8 cellular contexts compared by ENCODE assay signal in genomic region chr18:62982600-62983251, GRCh38.
A peak's percentile ranks its signal among the peaks of the same experiment; 100 is the strongest.
DNase-seq lines count a peak whose midpoint lies in the region; ATAC-seq, FAIRE-seq and TF ChIP-seq lines count a peak whose summit lies in the region.

No MANE protein-coding gene starts in this region.

- H2AFZ ChIP-seq in MM.1S (ENCODE audit: low read length) (no peak overlapping the region), K562 (ENCODE audit: low read depth, low read length) (no peak overlapping the region), smooth muscle cell (ENCODE audit: low read depth) (no peak overlapping the region)

- 40% methylated on average over 10 of the region's 11 CpGs for WGBS in K562 (ENCODE audit: insufficient coverage, low coverage, missing lambda C conversion rate)
- WGBS in smooth muscle cell (ENCODE audit: low lambda C conversion rate) = 56% methylated on average over 11 of the region's 11 CpGs

- H3K9me2 ChIP-seq in MM.1S (replicated peaks; ENCODE audit: insufficient read depth, low read length) = no peaks in the 10 kb centered on the region

- TF ChIP-seq CTCF in MM.1S (IDR thresholded peaks at IDR 0.05; ENCODE audit: low read length) (peak; percentile 81), K562 (IDR thresholded peaks at IDR 0.05 in 2 of 3, conservative IDR thresholded peaks at IDR 0.05 in 1 of 3; ENCODE audit: insufficient read depth in 2 of 3, low read depth in 1 of 3, low read length in 3 of 3) (peak; percentile 56 to 74 (median 73)), smooth muscle cell (IDR thresholded peaks at IDR 0.05; ENCODE audit: borderline replicate concordance, insufficient read depth, poor library complexity, severe bottlenecking) (peak; percentile 71)

- H4K20me1 ChIP-seq in MM.1S (ENCODE audit: insufficient read depth, low read length) (no peaks in the 10 kb centered on the region), K562 (replicated peaks; ENCODE audit: control insufficient read depth, insufficient read depth, low read length) (no peaks in the 10 kb centered on the region), smooth muscle cell (ENCODE audit: low read depth) (no peaks in the 10 kb centered on the region)

- POLR2A ChIA-PET in K562 (lab: Yijun Ruan, JAX) = interaction anchor here (0.5 to 0.8 kb wide), 3 partner anchors 27 to 1847 kb away, joined by 3 read pairs; no protein-coding TSS in a partner anchor

- TF ChIP-seq POLR2A in K562 (conservative IDR thresholded peaks at IDR 0.05) = no peak

- in situ Hi-C loops in K562 (cut with MboI) = loop anchor here (10.0 to 25.0 kb wide), 2 partner anchors 378 to 795 kb away; partner anchors contain the start of genes PIGN and RELCH

- no peak for TF ChIP-seq EP300 in K562 (IDR thresholded peaks at IDR 0.05; ENCODE audit: low read length)

- no peaks in the 10 kb centered on the region for H3F3A ChIP-seq in MM.1S (ENCODE audit: insufficient read depth, low read length)
- no peaks in the 10 kb centered on the region for H3F3A ChIP-seq in smooth muscle cell (ENCODE audit: low read depth)

- peak; percentile 84 for ATAC-seq in K562
- ATAC-seq in HG03039 (IDR thresholded peaks at IDR 0.05; ENCODE audit: unreplicated experiment) = no peak

- FAIRE-seq in K562 (lab: Jason Lieb, UNC) = peak; percentile 86

- CTCF ChIA-PET in K562 (lab: Yijun Ruan, JAX; ENCODE audit: low intra/inter-chr PET ratio) = interaction anchor here (0.6 to 2.7 kb wide), 3 partner anchors 269 to 800 kb away, joined by 3 to 31 read pairs (median 3); no protein-coding TSS in a partner anchor

- peak; percentile 69 to 85 for TF ChIP-seq RAD21 in K562 (CRISPR knock-in tag; conservative IDR thresholded peaks at IDR 0.05 in 1 of 2, IDR thresholded peaks at IDR 0.05 in 1 of 2)

- no peaks in the 10 kb centered on the region for H3K4me1 ChIP-seq in MM.1S (ENCODE audit: low read length)
- no peaks in the 10 kb centered on the region; a peak in 3 of 5 replicates for H3K4me1 ChIP-seq in K562 (replicated peaks in 1 of 2; ENCODE audit: control insufficient read depth in 2 of 2, insufficient read depth in 2 of 2, low read length in 2 of 2)
- H3K4me1 ChIP-seq in smooth muscle cell (ENCODE audit: low read depth) = peaks cover 5% of the 10 kb centered on the region

- H3K4me2 ChIP-seq in MM.1S (ENCODE audit: low read depth, low read length) (peak overlapping the region; percentile 14; the same call in 1 of the 2 replicates), K562 (ENCODE audit: insufficient read depth, low read length) (no peak overlapping the region), smooth muscle cell (no peak overlapping the region)

- H3K9ac ChIP-seq in MM.1S (ENCODE audit: low read length) (no peak overlapping the region), K562 (ENCODE audit: insufficient read depth in 1 of 2, low read depth in 2 of 2, low read length in 2 of 2) (no peak overlapping the region), smooth muscle cell (ENCODE audit: low read depth) (no peak overlapping the region)

- no peak overlapping the region for H3K27ac ChIP-seq in MM.1S (ENCODE audit: low read length)
- no peak overlapping the region for H3K27ac ChIP-seq in K562 (ENCODE audit: extremely low read depth, low read depth, low read length)
- no peak overlapping the region for H3K27ac ChIP-seq in smooth muscle cell (ENCODE audit: low read depth)

- H3K4me3 ChIP-seq in MM.1S (ENCODE audit: low read length) (0 out of 2 replicates have a peak overlapping the region, but pooled peaks have one; percentile 2), K562 (no peak overlapping the region), smooth muscle cell (no peak overlapping the region)

- H3K27me3 ChIP-seq in MM.1S (replicated peaks; ENCODE audit: insufficient read depth, low read length) (no peaks in the 10 kb centered on the region), K562 (ENCODE audit: control insufficient read depth in 2 of 2, insufficient read depth in 2 of 2, low read length in 2 of 2) (no peaks in the 10 kb centered on the region), smooth muscle cell (ENCODE audit: low read depth) (no peaks in the 10 kb centered on the region)

- intact Hi-C loops in K562 (cut with micrococcal nuclease) = loop anchor here (1.0 to 10.0 kb wide), 4 partner anchors 268 to 798 kb away; partner anchors contain the start of genes PHLPP1, PIGN and RELCH

- H3K9me3 ChIP-seq in MM.1S (replicated peaks; ENCODE audit: insufficient read depth, low read length) = no peaks in the 10 kb centered on the region
- H3K9me3 ChIP-seq in K562 (replicated peaks; ENCODE audit: control insufficient read depth, insufficient read depth, low read depth, low read length) = no peaks in the 10 kb centered on the region
- H3K9me3 ChIP-seq in smooth muscle cell (replicated peaks; ENCODE audit: low read depth) = no peaks in the 10 kb centered on the region

- H3K79me2 ChIP-seq in MM.1S (ENCODE audit: low read length) (no peaks in the 10 kb centered on the region), K562 (ENCODE audit: control insufficient read depth, insufficient read depth, low read length) (no peaks in the 10 kb centered on the region), smooth muscle cell (ENCODE audit: low read depth) (no peaks in the 10 kb centered on the region)

- BruUV-seq in K562 (replicated peaks; lab: Mats Ljungman, UMichigan) = no TSS peak

- H3K36me3 ChIP-seq in MM.1S (replicated peaks; ENCODE audit: insufficient read depth, low read length) (no peaks in the 10 kb centered on the region), K562 (ENCODE audit: control insufficient read depth, insufficient read depth, low read length) (no peaks in the 10 kb centered on the region), smooth muscle cell (ENCODE audit: low read depth) (no peaks in the 10 kb centered on the region)

- peaks cover 3% of the 10 kb centered on the region for H3K9me1 ChIP-seq in K562 (ENCODE audit: control insufficient read depth, insufficient read depth, low read length)

- DNase-seq in NOMO-1 treated with DMSO at 0.1 percent for 48 hours (lab: John Stamatoyannopoulos, UW; ENCODE audit: unreplicated experiment) (peak; percentile 4), NOMO-1 treated with dmso at 0.1 percent for 144 hours (lab: John Stamatoyannopoulos, UW; ENCODE audit: unreplicated experiment) (no peak), MM.1S (peak; percentile 47), T-helper 9 cell (peak; percentile 27), K562 (ENCODE audit: extremely low read depth in 1 of 4, low spot score in 3 of 4) (peak; percentile 38 to 63 (median 46)), iPS DF 4.7 (ENCODE audit: extremely low read depth, low spot score) (peak; percentile 62), smooth muscle cell (lab: John Stamatoyannopoulos, UW; ENCODE audit: unreplicated experiment) (no peak)

TF ChIP-seq in K562, 482 proteins besides CTCF, POLR2A, EP300 and RAD21 (continues in another document):
- peak; percentile 71; the same call in 1 of the 2 replicates for TF ChIP-seq STAG1 (CRISPR knock-in tag; IDR thresholded peaks at IDR 0.05; ENCODE audit: borderline replicate concordance)
- no peak for TF ChIP-seq ZNF609 (CRISPR knock-in tag; IDR thresholded peaks at IDR 0.05; ENCODE audit: borderline replicate concordance)
- peak; percentile 33 for TF ChIP-seq MEIS2 (IDR thresholded peaks at IDR 0.05; ENCODE audit: partially characterized antibody)
- no peak for TF ChIP-seq MCM3 (IDR thresholded peaks at IDR 0.05)
- peak; percentile 53; the same call in 1 of the 2 replicates for TF ChIP-seq SMC3 (conservative IDR thresholded peaks at IDR 0.05; ENCODE audit: insufficient read depth, low read depth, low read length)
- no peak for TF ChIP-seq SAP30 (IDR thresholded peaks at IDR 0.05; ENCODE audit: borderline replicate concordance, insufficient read depth, low read depth, low read length, poor library complexity, severe bottlenecking)
- no peak for TF ChIP-seq HDAC1 (IDR thresholded peaks at IDR 0.05)

Comparison
In these comparisons a context has a peak if more than half of its experiments do, and no peak if none do; other contexts are left out.
1. DNase-seq: peak in NOMO-1 treated with DMSO at 0.1 percent for 48 hours (single experiment), MM.1S (single experiment), T-helper 9 cell (single experiment), K562 (4 of 4) and iPS DF 4.7 (single experiment); none in NOMO-1 treated with dmso at 0.1 percent for 144 hours (single experiment) and smooth muscle cell (single experiment).
2. Peak in every context shown above with its lines, with median percentiles within 50 percentile points of each other: CTCF ChIP-seq.